10 cellular contexts compared by ENCODE assay signal in genomic region chr19:13037718-13038117, GRCh38. TPM values are rescaled to one million over a fixed set of nuclear protein-coding genes. Genes with fewer than 3 reads are reported as not detected.
A peak's percentile ranks its signal among the peaks of the same experiment; 100 is the strongest.
DNase-seq lines count a peak whose midpoint lies in the region; ATAC-seq and TF ChIP-seq lines count a peak whose summit lies in the region.
"Had no signal": no experiment of that assay in that cellular context is flagged by ENCODE, and none has a peak within 500 bp of the region (broad histone marks: within the 10 kb centered on the region; RNA-seq: fewer than 3 reads in every experiment).

No MANE protein-coding gene starts in this region.

- DNase-seq in heart right ventricle (no peak), Right ventricle myocardium superior (no peak), epithelial cell of prostate (ENCODE audit: low read depth, low spot score) (no peak), aorta (no peak), NCI-H187 treated with DMSO at 0.1 percent for 48 hours (lab: John Stamatoyannopoulos, UW) (no peak), GM13976 (ENCODE audit: low spot score) (no peak), NCI-H2029 treated with DMSO at 0.1 percent for 48 hours (lab: John Stamatoyannopoulos, UW) (no peak)
- DNase-seq: NCI-H1092 had no signal

- in situ Hi-C loops in GM13976 (cut with MboI; ENCODE audit: low sequenced_read_pairs, unreplicated experiment) = no loop called here

- H3K4me3 ChIP-seq in heart right ventricle (no peak overlapping the region), rectal smooth muscle tissue (ENCODE audit: low read length) (no peak overlapping the region), aorta (ENCODE audit: low read length in 2 of 2) (no peak overlapping the region)

- 72 to 79% methylated on average over 7 of the region's 7 CpGs for WGBS in heart right ventricle, 2 donors
- WGBS in aorta, 2 donors = 57 to 60% methylated on average over 7 of the region's 7 CpGs

- TF ChIP-seq CTCF in heart right ventricle (IDR thresholded peaks at IDR 0.05) (no peak), GM13976 (IDR thresholded peaks at IDR 0.05; ENCODE audit: borderline replicate concordance, control extremely low read depth, extremely low read depth, insufficient read depth, missing control alignments) (no peak)

- peaks cover 0 to 3% (median 0%) of the 10 kb centered on the region in 9 donors for H3K36me3 ChIP-seq in heart right ventricle
- H3K36me3 ChIP-seq in rectal smooth muscle tissue (ENCODE audit: control insufficient read depth, insufficient read depth, low read length) = peaks cover 3% of the 10 kb centered on the region
- H3K36me3 ChIP-seq in aorta (ENCODE audit: control insufficient read depth in 1 of 2, insufficient read depth in 2 of 2, low read length in 1 of 2) = no peaks in the 10 kb centered on the region

- H3K27ac ChIP-seq in heart right ventricle (peak overlapping the region; percentile 42 to 96 (median 79)), epithelial cell of prostate (peak overlapping the region; percentile 94), rectal smooth muscle tissue (ENCODE audit: low read depth, low read length) (peak overlapping the region; percentile 72), aorta (ENCODE audit: low read depth in 1 of 2, low read length in 2 of 2) (peak overlapping the region; percentile 92 to 99)

- no peaks in the 10 kb centered on the region for H3K9me3 ChIP-seq in heart right ventricle
- no peaks in the 10 kb centered on the region for H3K9me3 ChIP-seq in aorta (ENCODE audit: control insufficient read depth, low read length)

- H3K9ac ChIP-seq in rectal smooth muscle tissue (ENCODE audit: low read length) = no peak overlapping the region

- ATAC-seq in heart right ventricle (no peak), Right ventricle myocardium superior (ENCODE audit: poor library complexity) (no peak), aorta (ENCODE audit: low FRiP score) (no peak)

- H3K27me3 ChIP-seq in heart right ventricle = no peaks in the 10 kb centered on the region
- no peaks in the 10 kb centered on the region for H3K27me3 ChIP-seq in rectal smooth muscle tissue (ENCODE audit: control insufficient read depth, insufficient read depth, low read length)
- no peaks in the 10 kb centered on the region for H3K27me3 ChIP-seq in aorta (ENCODE audit: control insufficient read depth in 1 of 2, insufficient read depth in 2 of 2, low read length in 1 of 2)

- intact Hi-C loops in heart right ventricle (cut with DNase I) (loop anchor here in 3 of 10 donors (2.0 to 10.0 kb wide), 2 partner anchors 15 to 53 kb away; no protein-coding TSS in a partner anchor), Right ventricle myocardium superior (cut with DNase I) (no loop called here), aorta (cut with DNase I) (no loop called here)

- H3K4me1 ChIP-seq in heart right ventricle (peaks cover 54 to 100% (median 95%) of the 10 kb centered on the region in 9 donors), rectal smooth muscle tissue (ENCODE audit: control insufficient read depth, insufficient read depth, low read length) (peaks cover 70% of the 10 kb centered on the region), aorta (ENCODE audit: control insufficient read depth in 1 of 2, insufficient read depth in 2 of 2, low read length in 2 of 2) (peaks cover 5 to 6% of the 10 kb centered on the region in 2 donors)

RNA-seq across cellular contexts. Expression of gene NFIX, which starts 42.4 kb away (rescaled TPM):
- total RNA-seq in heart right ventricle (100 to 1,000 TPM; 111 to 162 (median 145) TPM), Right ventricle myocardium superior (160 TPM), aorta (100 to 1,000 TPM; 184 to 327 TPM)
- polyA plus RNA-seq in heart right ventricle (10 to 100 TPM; 16.8 to 34.2 TPM), aorta (10 to 100 TPM; 45.5 to 49.8 TPM)
- total RNA-seq: epithelial cell of proximal tubule had no signal
